1 cellular context compared by ENCODE assay signal in the genomic region with DNA sequence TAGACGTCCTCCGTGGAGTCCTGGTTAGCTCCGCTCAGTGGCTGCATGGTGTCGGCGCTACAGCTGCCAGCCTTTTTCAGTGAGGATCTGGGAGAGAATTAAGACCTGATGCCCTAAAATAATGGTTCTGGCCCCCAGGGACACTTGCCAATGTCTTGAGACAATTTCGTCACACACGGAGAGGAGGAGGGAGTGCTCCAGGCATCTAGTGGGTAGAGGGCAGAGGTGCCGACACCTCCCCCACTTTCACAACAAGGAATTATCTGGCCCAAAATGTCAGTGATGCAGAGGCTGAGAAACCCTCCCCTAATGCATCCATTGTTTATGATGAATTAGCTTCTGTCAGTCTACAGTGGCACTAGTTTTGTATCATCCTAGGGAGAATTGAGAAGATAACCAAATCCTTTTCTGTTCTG.
TF ChIP-seq lines count a peak whose summit lies in the region.

No MANE protein-coding gene starts in this region.

TF ChIP-seq in HepG2, 621 proteins besides CTCF, POLR2A, EP300 and RAD21:
- TF ChIP-seq ZNF839 (CRISPR knock-in tag; IDR thresholded peaks at IDR 0.05; ENCODE audit: borderline replicate concordance) (no peak), ARID2 (CRISPR knock-in tag; IDR thresholded peaks at IDR 0.05; ENCODE audit: borderline replicate concordance) (0 out of 2 replicates have a peak, but pooled peaks have one; percentile 69)
